ENCODE assay signal across 17 cellular contexts in the genomic region with DNA sequence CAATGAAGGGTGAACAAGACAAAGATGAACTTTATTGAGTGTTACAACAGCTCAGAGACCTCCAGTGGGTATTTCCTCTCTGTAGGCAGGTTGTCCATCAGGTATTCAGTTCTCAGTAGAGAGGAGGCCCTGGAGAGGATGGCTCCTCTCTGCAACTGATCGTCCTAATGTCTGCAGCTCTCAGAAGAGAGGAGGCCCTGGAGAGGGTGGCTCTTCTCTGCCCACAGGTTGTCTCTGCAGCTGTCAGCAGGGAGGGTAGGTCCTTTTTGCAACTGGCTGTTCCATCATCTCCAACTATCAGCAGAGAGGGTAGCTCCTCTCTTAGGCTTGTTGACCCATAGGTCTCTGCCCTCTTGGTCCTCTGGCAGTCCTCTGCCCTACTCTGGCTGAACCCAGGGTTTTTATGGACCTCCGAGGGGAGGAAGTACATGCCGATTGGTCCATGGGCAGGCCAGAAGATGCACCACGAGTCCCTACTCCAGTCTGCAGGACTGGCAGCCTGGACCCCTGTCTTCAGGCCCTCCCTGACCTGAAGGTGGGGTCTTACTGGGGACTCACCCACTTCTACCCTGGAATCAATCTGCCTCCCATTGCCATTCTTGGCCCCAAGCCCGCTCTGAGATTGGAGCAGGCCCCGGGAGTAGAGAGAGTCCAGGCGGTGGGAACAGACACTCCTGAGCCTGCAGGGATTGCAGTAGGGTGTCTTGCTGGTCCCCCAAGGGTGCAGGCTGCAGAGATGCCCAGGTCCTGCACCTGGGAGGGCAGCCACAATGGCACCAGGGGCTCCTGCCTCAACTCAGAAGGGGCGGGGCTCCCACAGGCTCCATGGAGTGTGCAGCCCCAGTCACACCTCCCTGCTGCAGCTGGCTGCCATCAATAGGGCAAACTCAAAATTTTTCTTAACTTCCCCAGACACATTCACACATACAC. TPM values are rescaled to one million over a fixed set of nuclear protein-coding genes. Genes with fewer than 3 reads are reported as not detected.
DNase-seq lines count a peak whose midpoint lies in the region; ATAC-seq and TF ChIP-seq lines count a peak whose summit lies in the region.
"Had no signal": no experiment of that assay in that cellular context is flagged by ENCODE, and none has a peak within 500 bp of the region (broad histone marks: within the 10 kb centered on the region; RNA-seq: fewer than 3 reads in every experiment).

No MANE protein-coding gene starts in this region.

- ATAC-seq in WTC11: no peak
- ATAC-seq: left lobe of liver; stimulated activated naive B cell treated with anti-CD40 and anti-IgM and Interleukin-4, amounts not matched to agents 10 μg/mL and 1 μg/mL and 100 μg/mL, for 72 hours had no signal

- H3K4me3 Mint-ChIP-seq in Calu3 (ENCODE audit: low read depth, unreplicated experiment) (peak overlapping the region; percentile 99), WTC11 (peak overlapping the region; percentile 90; the same call in 1 of the 2 replicates)

- no peak for TF ChIP-seq CTCF in Calu3 (IDR thresholded peaks at IDR 0.05; ENCODE audit: unreplicated experiment)
- no peak for TF ChIP-seq CTCF in WTC11 (IDR thresholded peaks at IDR 0.05)

- H3K27me3 ChIP-seq in BLaER1: no peaks in the 10 kb centered on the region
- H3K27me3 ChIP-seq: hepatocyte, right atrium auricular region, vagina had no signal

- H3K36me3 ChIP-seq in BLaER1: peaks cover 19% of the 10 kb centered on the region
- H3K36me3 ChIP-seq: right atrium auricular region, vagina had no signal

- H3K36me3 Mint-ChIP-seq in Calu3 (ENCODE audit: insufficient read depth, unreplicated experiment) (peaks cover 41% of the 10 kb centered on the region), WTC11 (peaks cover 10% of the 10 kb centered on the region)

- CTCF ChIA-PET in Calu3 (lab: Charles Lee): no interaction called here
- CTCF ChIA-PET in WTC11 (lab: Charles Lee): interaction anchor here (0.9 kb wide), 1 partner anchor 66 kb away, joined by 3 read pairs; no protein-coding TSS in a partner anchor

- H3K27me3 Mint-ChIP-seq in Calu3 (ENCODE audit: unreplicated experiment) (no peaks in the 10 kb centered on the region), WTC11 (ENCODE audit: low read depth) (no peaks in the 10 kb centered on the region)
- H3K27me3 Mint-ChIP-seq: stimulated activated naive B cell treated with anti-CD40 and anti-IgM and Interleukin-4, amounts not matched to agents 10 μg/mL and 1 μg/mL and 100 μg/mL, for 72 hours had no signal

- BruUV-seq in Calu3 (replicated peaks; lab: Mats Ljungman, UMichigan): no TSS peak

- H3K4me1 Mint-ChIP-seq in Calu3 (ENCODE audit: low read depth, unreplicated experiment) (peaks cover 42% of the 10 kb centered on the region), WTC11 (peaks cover 34% of the 10 kb centered on the region)

- H3K27ac Mint-ChIP-seq in Calu3 (ENCODE audit: unreplicated experiment): peak overlapping the region; percentile 93
- no peak overlapping the region for H3K27ac Mint-ChIP-seq in WTC11
- H3K27ac Mint-ChIP-seq: stimulated activated naive B cell treated with anti-CD40 and anti-IgM and Interleukin-4, amounts not matched to agents 10 μg/mL and 1 μg/mL and 100 μg/mL, for 72 hours had no signal

- H3K9ac ChIP-seq in BLaER1: no peak overlapping the region

- peak overlapping the region; percentile 97 for H3K4me2 ChIP-seq in BLaER1

- H3K27ac ChIP-seq in BLaER1: no peak overlapping the region
- H3K27ac ChIP-seq: hepatocyte, right atrium auricular region, vagina had no signal

- POLR2A ChIA-PET in WTC11 (lab: Charles Lee): interaction anchor here (1.2 kb wide), 1 partner anchor 9 kb away, joined by 3 read pairs; no protein-coding TSS in a partner anchor

- peaks cover 11% of the 10 kb centered on the region; the same call in 1 of the 2 replicates for H3K9me3 ChIP-seq in BLaER1
- H3K9me3 ChIP-seq: right atrium auricular region, vagina had no signal

- intact Hi-C loops in Calu3 (cut with micrococcal nuclease; ENCODE audit: unreplicated experiment): loop anchor here (5.0 kb wide), 1 partner anchor 72 kb away; no protein-coding TSS in a partner anchor

- H3K9me3 Mint-ChIP-seq in Calu3 (ENCODE audit: low read depth, unreplicated experiment) (peaks cover under 1% of the 10 kb centered on the region), WTC11 (peaks cover 2% of the 10 kb centered on the region)

- H3K4me1 ChIP-seq in BLaER1: peaks cover 74% of the 10 kb centered on the region

- peaks cover 16% of the 10 kb centered on the region for H4K20me1 ChIP-seq in BLaER1

- DNase-seq in Calu3 (no peak), WTC11 (ENCODE audit: low spot score) (no peak), islet precursor cell (peak; percentile 50), DMS114 treated with DMSO at 0.1 percent for 48 hours (lab: John Stamatoyannopoulos, UW; ENCODE audit: unreplicated experiment) (no peak), C1 segment of cervical spinal cord (lab: John Stamatoyannopoulos, UW) (no peak), NCI-H187 treated with DMSO at 0.1 percent for 48 hours (lab: John Stamatoyannopoulos, UW) (no peak), DMS53 (lab: John Stamatoyannopoulos, UW) (no peak)
- DNase-seq: amygdala; NCI-H1417 treated with DMSO at 0.1 percent for 48 hours; NCI-H446; stimulated activated CD4-positive, alpha-beta T cell treated with anti-CD3 and anti-CD28 coated beads, Interleukin-4, amount 100 ng/mL, for 24 hours; stimulated activated naive B cell treated with anti-CD40 and anti-IgM and Interleukin-4, amounts not matched to agents 10 μg/mL and 1 μg/mL and 100 μg/mL, for 72 hours had no signal

- no peak overlapping the region for H3K4me3 ChIP-seq in BLaER1
- H3K4me3 ChIP-seq: hepatocyte, right atrium auricular region had no signal

TF ChIP-seq in WTC11, 78 proteins besides CTCF, POLR2A, EP300 and RAD21 (continues in another document):
- TF ChIP-seq ZBTB21 (CRISPR knock-in tag; IDR thresholded peaks at IDR 0.05; ENCODE audit: borderline replicate concordance) (no peak), ZNF425 (CRISPR knock-in tag; conservative IDR thresholded peaks at IDR 0.05) (no peak), ZNF396 (CRISPR knock-in tag; IDR thresholded peaks at IDR 0.05; ENCODE audit: borderline replicate concordance) (no peak), ATF3 (CRISPR knock-in tag; conservative IDR thresholded peaks at IDR 0.05) (no peak), E2F1 (CRISPR knock-in tag; IDR thresholded peaks at IDR 0.05) (no peak), ZNF138 (CRISPR knock-in tag; conservative IDR thresholded peaks at IDR 0.05) (no peak), GABPB1 (CRISPR knock-in tag; IDR thresholded peaks at IDR 0.05) (no peak), GTF2I (CRISPR knock-in tag; conservative IDR thresholded peaks at IDR 0.05) (no peak), ATF2 (CRISPR knock-in tag; IDR thresholded peaks at IDR 0.05; ENCODE audit: borderline replicate concordance, low read depth) (no peak), ZNF121 (CRISPR knock-in tag; IDR thresholded peaks at IDR 0.05) (no peak)

RNA-seq across cellular contexts. Expression of gene TMEM116, which starts 2.3 kb away (rescaled TPM):
- total RNA-seq in Calu3 (2022) (13.0 and 13.5 TPM in 2 replicates), WTC11 (2021) (7.8 to 10.5 TPM (median 9.4 TPM) in 3 replicates)

RNA-seq across cellular contexts. Expression of gene ERP29, which starts 2.5 kb away (rescaled TPM):
- 162 and 165 TPM in 2 replicates for total RNA-seq in Calu3 (2022)
- 162 to 171 TPM (median 168 TPM) in 3 replicates for total RNA-seq in WTC11 (2021)
